Comparison of ENCODE assay signal across 18 cellular contexts in genomic region chr12:2999265-2999841, GRCh38. TPM values are rescaled to one million over a fixed set of nuclear protein-coding genes. Genes with fewer than 3 reads are reported as not detected.
DNase-seq lines count a peak whose midpoint lies in the region; ATAC-seq lines count a peak whose summit lies in the region.
"Had no signal": no experiment of that assay in that cellular context is flagged by ENCODE, and none has a peak within 500 bp of the region (broad histone marks: within the 10 kb centered on the region; RNA-seq: fewer than 3 reads in every experiment).

No MANE protein-coding gene starts in this region.

- H3K36me3 Mint-ChIP-seq in stimulated activated memory B cell treated with anti-CD40 and anti-IgM and Interleukin-4, amounts not matched to agents 10 μg/mL and 1 μg/mL and 100 μg/mL, for 72 hours: no peaks in the 10 kb centered on the region
- no peaks in the 10 kb centered on the region for H3K36me3 Mint-ChIP-seq in activated T-cell treated with anti-CD3 and anti-CD28 coated beads, Interleukin-2, amount 50 U/mL, for 72 hours (ENCODE audit: insufficient read depth in 2 of 2)

- H3K4me3 Mint-ChIP-seq in stimulated activated memory B cell treated with anti-CD40 and anti-IgM and Interleukin-4, amounts not matched to agents 10 μg/mL and 1 μg/mL and 100 μg/mL, for 72 hours: no peak overlapping the region
- H3K4me3 Mint-ChIP-seq in activated T-cell treated with anti-CD3 and anti-CD28 coated beads, Interleukin-2, amount 50 U/mL, for 72 hours: no peak overlapping the region
- H3K4me3 Mint-ChIP-seq: activated CD4-positive, alpha-beta memory T cell treated with anti-CD3 and anti-CD28 coated beads, Interleukin-2, amount 10 ng/mL, durations not matched to agents 7 days and 5 days had no signal

- H3K36me3 ChIP-seq in HUES64 (ENCODE audit: insufficient read depth, low read length) (peaks cover 55% of the 10 kb centered on the region), mesenchymal stem cell (ENCODE audit: control insufficient read depth in 1 of 2, insufficient read depth in 2 of 2, low read depth in 1 of 2, low read length in 2 of 2) (peaks cover 9 to 52% of the 10 kb centered on the region in 2 experiments)
- H3K36me3 ChIP-seq: neutrophil had no signal

- no peak overlapping the region for H3K27ac Mint-ChIP-seq in stimulated activated memory B cell treated with anti-CD40 and anti-IgM and Interleukin-4, amounts not matched to agents 10 μg/mL and 1 μg/mL and 100 μg/mL, for 72 hours
- H3K27ac Mint-ChIP-seq in activated T-cell treated with anti-CD3 and anti-CD28 coated beads, Interleukin-2, amount 50 U/mL, for 72 hours: no peak overlapping the region
- H3K27ac Mint-ChIP-seq: activated CD4-positive, alpha-beta memory T cell treated with anti-CD3 and anti-CD28 coated beads, Interleukin-2, amount 10 ng/mL, durations not matched to agents 7 days and 5 days; activated T-helper 2 cell treated with anti-CD3 and anti-CD28 coated beads, Interferon-gamma antibody, Interleukin-2, Interleukin-4, amounts not matched to agents 10 μg/mL and 5 μg/mL and 100 μg/mL, durations not matched to agents 14 hours and 24 hours and 36 hours had no signal

- no peaks in the 10 kb centered on the region for H3K4me1 Mint-ChIP-seq in stimulated activated memory B cell treated with anti-CD40 and anti-IgM and Interleukin-4, amounts not matched to agents 10 μg/mL and 1 μg/mL and 100 μg/mL, for 72 hours
- no peaks in the 10 kb centered on the region for H3K4me1 Mint-ChIP-seq in activated T-cell treated with anti-CD3 and anti-CD28 coated beads, Interleukin-2, amount 50 U/mL, for 72 hours (ENCODE audit: low read depth)
- H3K4me1 Mint-ChIP-seq: activated CD4-positive, alpha-beta memory T cell treated with anti-CD3 and anti-CD28 coated beads, Interleukin-2, amount 10 ng/mL, durations not matched to agents 7 days and 5 days had no signal

- no peak overlapping the region for H3K4me2 ChIP-seq in mesenchymal stem cell (ENCODE audit: low read length, poor library complexity, severe bottlenecking)
- H3K4me2 ChIP-seq: hepatocyte had no signal

- no peak overlapping the region for H2BK12ac ChIP-seq in mesenchymal stem cell (ENCODE audit: low read length in 2 of 2)

- peaks cover 32% of the 10 kb centered on the region for H3K79me1 ChIP-seq in mesenchymal stem cell (replicated peaks; ENCODE audit: low read length, poor library complexity, severe bottlenecking)

- peaks cover 26% of the 10 kb centered on the region for H3K27me3 Mint-ChIP-seq in stimulated activated memory B cell treated with anti-CD40 and anti-IgM and Interleukin-4, amounts not matched to agents 10 μg/mL and 1 μg/mL and 100 μg/mL, for 72 hours
- H3K27me3 Mint-ChIP-seq in activated T-cell treated with anti-CD3 and anti-CD28 coated beads, Interleukin-2, amount 50 U/mL, for 72 hours (ENCODE audit: low read depth): no peaks in the 10 kb centered on the region
- H3K27me3 Mint-ChIP-seq: activated CD4-positive, alpha-beta memory T cell treated with anti-CD3 and anti-CD28 coated beads, Interleukin-2, amount 10 ng/mL, durations not matched to agents 7 days and 5 days had no signal

- WGBS in HUES64: 71% methylated on average over 23 of the region's 23 CpGs
- WGBS in mesenchymal stem cell: 93% methylated on average over 23 of the region's 23 CpGs

- peak overlapping the region; percentile 14 for H2AK5ac ChIP-seq in mesenchymal stem cell (ENCODE audit: low read length, severe bottlenecking)

- H3K27ac ChIP-seq in HUES64 (ENCODE audit: low read depth, low read length) (peak overlapping the region; percentile 58; the same call in 1 of the 2 replicates), mesenchymal stem cell (ENCODE audit: low read length, poor library complexity, severe bottlenecking) (no peak overlapping the region)
- H3K27ac ChIP-seq: hepatocyte, lower lobe of right lung, neutrophil had no signal

- no peaks in the 10 kb centered on the region for H3K9me3 Mint-ChIP-seq in stimulated activated memory B cell treated with anti-CD40 and anti-IgM and Interleukin-4, amounts not matched to agents 10 μg/mL and 1 μg/mL and 100 μg/mL, for 72 hours
- no peaks in the 10 kb centered on the region for H3K9me3 Mint-ChIP-seq in activated T-cell treated with anti-CD3 and anti-CD28 coated beads, Interleukin-2, amount 50 U/mL, for 72 hours
- H3K9me3 Mint-ChIP-seq: activated CD4-positive, alpha-beta memory T cell treated with anti-CD3 and anti-CD28 coated beads, Interleukin-2, amount 10 ng/mL, durations not matched to agents 7 days and 5 days; activated T-helper 2 cell treated with anti-CD3 and anti-CD28 coated beads, Interferon-gamma antibody, Interleukin-2, Interleukin-4, amounts not matched to agents 10 μg/mL and 5 μg/mL and 100 μg/mL, durations not matched to agents 14 hours and 24 hours and 36 hours had no signal

- no peak overlapping the region for H3K18ac ChIP-seq in mesenchymal stem cell (ENCODE audit: low read depth in 1 of 2, low read length in 2 of 2)

- peak overlapping the region; percentile 47 for H4K91ac ChIP-seq in mesenchymal stem cell (ENCODE audit: low read length)

- peak; percentile 14 for ATAC-seq in stimulated activated memory B cell treated with anti-CD40 and anti-IgM and Interleukin-4, amounts not matched to agents 10 μg/mL and 1 μg/mL and 100 μg/mL, for 72 hours
- no peak for ATAC-seq in activated T-cell treated with anti-CD3 and anti-CD28 coated beads, Interleukin-2, amount 50 U/mL, for 72 hours (replicated peaks in 1 of 2)

- H4K8ac ChIP-seq in mesenchymal stem cell (ENCODE audit: low read length): no peak overlapping the region

- H3K9me3 ChIP-seq in HUES64 (ENCODE audit: insufficient read depth, low read depth, low read length): no peaks in the 10 kb centered on the region
- no peaks in the 10 kb centered on the region for H3K9me3 ChIP-seq in mesenchymal stem cell (ENCODE audit: control insufficient read depth, low read length)
- H3K9me3 ChIP-seq: esophagus squamous epithelium, lower lobe of right lung, neutrophil had no signal

- H3K4ac ChIP-seq in mesenchymal stem cell (ENCODE audit: low read depth in 1 of 2, low read length in 2 of 2): no peak overlapping the region

- H3K4me1 ChIP-seq in HUES64 (ENCODE audit: insufficient read depth, low read length): peaks cover 14% of the 10 kb centered on the region; the same call in 1 of the 2 replicates
- peaks cover 18% of the 10 kb centered on the region for H3K4me1 ChIP-seq in mesenchymal stem cell (ENCODE audit: control insufficient read depth, insufficient read depth, low read depth, low read length)
- H3K4me1 ChIP-seq: lower lobe of right lung had no signal

- H3K27me3 ChIP-seq in HUES64 (ENCODE audit: insufficient read depth, low read length) (no peaks in the 10 kb centered on the region), mesenchymal stem cell (ENCODE audit: control insufficient read depth in 1 of 2, insufficient read depth in 1 of 2, low read length in 2 of 2) (no peaks in the 10 kb centered on the region)
- H3K27me3 ChIP-seq: esophagus squamous epithelium, hepatocyte, neutrophil had no signal

- H3K23ac ChIP-seq in mesenchymal stem cell (ENCODE audit: low read length in 2 of 2): no peak overlapping the region

- H3K14ac ChIP-seq in mesenchymal stem cell (ENCODE audit: low read length in 2 of 2): no peak overlapping the region

- no peak overlapping the region for H2BK120ac ChIP-seq in mesenchymal stem cell (ENCODE audit: low read depth, low read length)

- no peak overlapping the region for H2BK5ac ChIP-seq in mesenchymal stem cell (ENCODE audit: low read depth, low read length, poor library complexity, severe bottlenecking)

- DNase-seq in cerebellum (ENCODE audit: low spot score): peak; percentile 43
- no peak for DNase-seq in mesenchymal stem cell
- DNase-seq in NCI-H2196 treated with DMSO at 0.1 percent for 48 hours (lab: John Stamatoyannopoulos, UW; ENCODE audit: unreplicated experiment): no peak
- DNase-seq in activated T-cell treated with anti-CD3 and anti-CD28 coated beads, Interleukin-2, amount 50 U/mL, for 72 hours: no peak
- no peak for DNase-seq in NCI-H524 treated with DMSO at 0.1 percent for 48 hours (lab: John Stamatoyannopoulos, UW)
- DNase-seq in NCI-H1436 treated with DMSO at 0.1 percent for 48 hours (lab: John Stamatoyannopoulos, UW): no peak
- DNase-seq: activated CD4-positive, alpha-beta memory T cell treated with anti-CD3 and anti-CD28 coated beads, Interleukin-2, amount 10 ng/mL, durations not matched to agents 7 days and 5 days; DMS53; esophagus squamous epithelium; lower lobe of right lung; NCI-H2107; NK-92 treated with Interleukin-12 subunit alpha and Interleukin-12 subunit beta, amount 100 ng/mL, for 24 hours; SIG-M5 had no signal

- H2BK15ac ChIP-seq in mesenchymal stem cell (ENCODE audit: low read depth, poor library complexity, severe bottlenecking): no peak overlapping the region

- H2AFZ ChIP-seq in mesenchymal stem cell (ENCODE audit: low read depth, low read length): no peak overlapping the region
- H2AFZ ChIP-seq: hepatocyte had no signal

- no peak overlapping the region for H3K4me3 ChIP-seq in HUES64 (ENCODE audit: low read length)
- no peak overlapping the region for H3K4me3 ChIP-seq in mesenchymal stem cell (ENCODE audit: insufficient read depth in 1 of 2, low read depth in 1 of 2, low read length in 2 of 2)
- H3K4me3 ChIP-seq: esophagus squamous epithelium, hepatocyte, lower lobe of right lung had no signal

- H3K9ac ChIP-seq in HUES64 (ENCODE audit: low read depth, low read length) (no peak overlapping the region), mesenchymal stem cell (ENCODE audit: low read length) (no peak overlapping the region)

RNA-seq across cellular contexts. Expression of gene TEAD4, which starts 40.2 kb away (rescaled TPM):
- 71.2 TPM for polyA plus RNA-seq in HUES64 (2013, experiment 1 of 2)
- 58.8 TPM for polyA plus RNA-seq in HUES64 (2013, experiment 2 of 2)
- 1.6 TPM for total RNA-seq in cerebellum
- 16.1 TPM for polyA plus RNA-seq in mesenchymal stem cell (2013, experiment 1 of 2)
- polyA plus RNA-seq in mesenchymal stem cell (2013, experiment 2 of 2): 16.1 TPM
- total RNA-seq in activated T-cell treated with anti-CD3 and anti-CD28 coated beads, Interleukin-2, amount 50 U/mL, for 72 hours: 1 to 10 TPM; 3.5 to 3.8 TPM
